11 cellular contexts compared by ENCODE assay signal in genomic region chr10:88245974-88246511, GRCh38.
A peak's percentile ranks its signal among the peaks of the same experiment; 100 is the strongest.
DNase-seq lines count a peak whose midpoint lies in the region; ATAC-seq and TF ChIP-seq lines count a peak whose summit lies in the region.
"Had no signal": no experiment of that assay in that cellular context is flagged by ENCODE, and none has a peak within 500 bp of the region (broad histone marks: within the 10 kb centered on the region; RNA-seq: fewer than 3 reads in every experiment).

No MANE protein-coding gene starts in this region.

- TF ChIP-seq EP300 in ovary (IDR thresholded peaks at IDR 0.05): no peak

- no peak overlapping the region for H3K4me3 ChIP-seq in BJ (ENCODE audit: low read depth, low read length)
- no peak overlapping the region for H3K4me3 ChIP-seq in body of pancreas
- no peak overlapping the region for H3K4me3 ChIP-seq in ovary

- peak overlapping the region in 2 of 4 donors; percentile 16 to 26 for H3K27ac ChIP-seq in body of pancreas
- peak overlapping the region; percentile 16 to 36 for H3K27ac ChIP-seq in ovary

- POLR2A ChIA-PET in BJ (lab: Charles Lee): no interaction called here

- peak; percentile 37 for ATAC-seq in body of pancreas
- ATAC-seq in left cardiac atrium: peak; percentile 48 to 64
- ATAC-seq in GM18505 (IDR thresholded peaks at IDR 0.05; ENCODE audit: unreplicated experiment): no peak
- ATAC-seq: activated T-helper 17 cell treated with anti-CD3 and anti-CD28 coated beads, Interleukin-2, amount 50 U/mL, for 72 hours had no signal

- CTCF ChIA-PET in BJ (lab: Yijun Ruan, JAX): interaction anchor here (0.9 kb wide), 1 partner anchor 21 kb away, joined by 6 read pairs; no protein-coding TSS in a partner anchor

- no peak for TF ChIP-seq CTCF in BJ (IDR thresholded peaks at IDR 0.05; ENCODE audit: insufficient read depth, low read depth, low read length)
- no peak for TF ChIP-seq CTCF in body of pancreas (IDR thresholded peaks at IDR 0.05)
- no peak for TF ChIP-seq CTCF in ovary (IDR thresholded peaks at IDR 0.05)

- intact Hi-C loops in body of pancreas (cut with DNase I) (no loop called here), left cardiac atrium (cut with DNase I) (loop anchor here in 1 of 2 donors (5.0 to 10.0 kb wide), 2 partner anchors 139 to 384 kb away; partner anchors contain the start of genes KLLN and PTEN), ovary (cut with DNase I) (no loop called here)

- peaks cover 36% of the 10 kb centered on the region for H3K4me1 ChIP-seq in body of pancreas
- peaks cover 7% of the 10 kb centered on the region for H3K4me1 ChIP-seq in ovary (ENCODE audit: insufficient read depth)

- 52 to 62% methylated on average over 4 of the region's 4 CpGs for WGBS in body of pancreas, 2 donors
- WGBS in ovary, 3 donors: 7 to 10% (median 7%) methylated on average over 4 of the region's 4 CpGs

- DNase-seq in BJ (ENCODE audit: low read depth) (peak; percentile 39), body of pancreas (peak in 2 of 4 donors; percentile 19 to 28), left cardiac atrium (no peak), ovary (peak in 1 of 5 donors; percentile 19), NCI-H345 treated with DMSO at 0.1 percent for 48 hours (lab: John Stamatoyannopoulos, UW; ENCODE audit: unreplicated experiment) (no peak), hypothalamus (lab: John Stamatoyannopoulos, UW) (no peak), activated gamma-delta T cell (lab: John Stamatoyannopoulos, UW) (no peak)
- DNase-seq: DND-41, NCI-H82 had no signal

- H3K9me3 ChIP-seq in body of pancreas: no peaks in the 10 kb centered on the region
- H3K9me3 ChIP-seq in ovary: no peaks in the 10 kb centered on the region

- H3K36me3 ChIP-seq in BJ (ENCODE audit: control insufficient read depth, insufficient read depth, low read length) (no peaks in the 10 kb centered on the region), body of pancreas (replicated peaks in 1 of 2; ENCODE audit: insufficient read depth in 1 of 2, low read depth in 2 of 2) (no peaks in the 10 kb centered on the region), ovary (no peaks in the 10 kb centered on the region)

- H3K27me3 ChIP-seq in BJ (ENCODE audit: control insufficient read depth, insufficient read depth, low read length) (no peaks in the 10 kb centered on the region), body of pancreas (no peaks in the 10 kb centered on the region), ovary (no peaks in the 10 kb centered on the region)

- TF ChIP-seq POLR2A in body of pancreas (IDR thresholded peaks at IDR 0.05): no peak
- TF ChIP-seq POLR2A in ovary (IDR thresholded peaks at IDR 0.05): no peak
- no peak for TF ChIP-seq POLR2A in GM18505 (IDR thresholded peaks at IDR 0.05; ENCODE audit: borderline replicate concordance, extremely low read depth, insufficient read depth, insufficient read length)
